Comparison of ENCODE assay signal across 10 cellular contexts in the genomic region with DNA sequence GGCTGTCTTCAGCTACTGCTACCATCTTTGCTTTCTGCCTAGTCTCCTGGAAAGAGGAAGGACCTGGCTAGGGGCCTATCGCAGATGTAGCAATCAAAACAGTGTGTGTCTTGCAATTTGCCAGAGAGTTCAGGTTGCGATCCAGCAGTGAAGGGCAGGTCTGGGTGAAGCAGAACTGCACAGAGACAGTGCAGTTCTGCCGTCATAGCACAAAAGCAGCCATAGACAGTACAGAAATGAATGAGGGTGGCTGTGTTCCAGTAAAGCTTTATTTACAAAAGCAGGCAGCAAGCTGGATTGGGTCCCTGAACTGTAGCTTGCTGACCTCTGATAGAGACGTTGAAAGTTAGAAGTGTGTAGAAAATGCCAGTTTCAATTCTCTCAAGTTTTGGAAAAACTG.
DNase-seq lines count a peak whose midpoint lies in the region; ATAC-seq lines count a peak whose summit lies in the region.
"Had no signal": no experiment of that assay in that cellular context is flagged by ENCODE, and none has a peak within 500 bp of the region (broad histone marks: within the 10 kb centered on the region; RNA-seq: fewer than 3 reads in every experiment).

No MANE protein-coding gene starts in this region.

- H3K27me3 Mint-ChIP-seq in naive thymus-derived CD4-positive, alpha-beta T cell: peaks cover 0 to 14% (median 7%) of the 10 kb centered on the region in 5 donors

- no peaks in the 10 kb centered on the region for H3K4me1 ChIP-seq in naive thymus-derived CD4-positive, alpha-beta T cell (ENCODE audit: control insufficient read depth in 2 of 2, insufficient read depth in 2 of 2, low read length in 2 of 2)

- no peaks in the 10 kb centered on the region for H3K27me3 ChIP-seq in naive thymus-derived CD4-positive, alpha-beta T cell (ENCODE audit: control insufficient read depth in 2 of 2, insufficient read depth in 2 of 2, low read length in 2 of 2)

- no peak overlapping the region for H3K4me3 ChIP-seq in naive thymus-derived CD4-positive, alpha-beta T cell (ENCODE audit: low read length)

- peak; percentile 20 for DNase-seq in SIG-M5 treated with dmso at 0.1 percent for 504 hours (lab: John Stamatoyannopoulos, UW; ENCODE audit: unreplicated experiment)
- no peak for DNase-seq in SIG-M5 (lab: John Stamatoyannopoulos, UW)
- peak; percentile 55 for DNase-seq in fibroblast of gingiva (ENCODE audit: low read depth)
- no peak for DNase-seq in naive thymus-derived CD4-positive, alpha-beta T cell
- DNase-seq in activated naive CD4-positive, alpha-beta T cell treated with anti-CD3 and anti-CD28 coated beads, Interleukin-2, amount 50 U/mL, for 72 hours (ENCODE audit: low spot score in 2 of 2): no peak
- no peak for DNase-seq in NCI-H2081 (lab: John Stamatoyannopoulos, UW)
- DNase-seq: glutamatergic neuron, MM.1S had no signal

- no peaks in the 10 kb centered on the region for H3K9me3 ChIP-seq in naive thymus-derived CD4-positive, alpha-beta T cell (ENCODE audit: control insufficient read depth in 2 of 3, low read length in 3 of 3)

- H3K36me3 ChIP-seq in naive thymus-derived CD4-positive, alpha-beta T cell (ENCODE audit: control insufficient read depth in 2 of 3, insufficient read depth in 3 of 3, low read length in 3 of 3): no peaks in the 10 kb centered on the region

- H3K9me3 Mint-ChIP-seq in naive thymus-derived CD4-positive, alpha-beta T cell: no peaks in the 10 kb centered on the region
- H3K9me3 Mint-ChIP-seq in activated naive CD4-positive, alpha-beta T cell treated with anti-CD3 and anti-CD28 coated beads, Interleukin-2, amount 50 U/mL, for 72 hours: no peaks in the 10 kb centered on the region

- ATAC-seq in naive thymus-derived CD4-positive, alpha-beta T cell: peak; percentile 52
- ATAC-seq in activated CD4-positive, CD25-positive, alpha-beta regulatory T cell treated with anti-CD3 and anti-CD28 coated beads, Interleukin-2, amount 50 U/mL, for 24 hours: no peak
- ATAC-seq in activated naive CD4-positive, alpha-beta T cell treated with anti-CD3 and anti-CD28 coated beads, Interleukin-2, amount 50 U/mL, for 72 hours: no peak
- no peak for ATAC-seq in HG03196 (IDR thresholded peaks at IDR 0.05; ENCODE audit: unreplicated experiment)

- CTCF ChIA-PET in naive thymus-derived CD4-positive, alpha-beta T cell (lab: Charles Lee): no interaction called here

- no peak overlapping the region for H3K27ac ChIP-seq in naive thymus-derived CD4-positive, alpha-beta T cell (ENCODE audit: low read depth, low read length)

- POLR2A ChIA-PET in naive thymus-derived CD4-positive, alpha-beta T cell (lab: Charles Lee): no interaction called here

- intact Hi-C loops in naive thymus-derived CD4-positive, alpha-beta T cell (cut with micrococcal nuclease): no loop called here

- no peak overlapping the region for H3K4me3 Mint-ChIP-seq in naive thymus-derived CD4-positive, alpha-beta T cell

- no peaks in the 10 kb centered on the region for H3K36me3 Mint-ChIP-seq in naive thymus-derived CD4-positive, alpha-beta T cell
- H3K36me3 Mint-ChIP-seq in activated naive CD4-positive, alpha-beta T cell treated with anti-CD3 and anti-CD28 coated beads, Interleukin-2, amount 50 U/mL, for 72 hours: no peaks in the 10 kb centered on the region

- peaks cover 0 to 3% (median 0%) of the 10 kb centered on the region in 7 donors for H3K4me1 Mint-ChIP-seq in naive thymus-derived CD4-positive, alpha-beta T cell

- H3K27ac Mint-ChIP-seq in naive thymus-derived CD4-positive, alpha-beta T cell: no peak overlapping the region
- H3K27ac Mint-ChIP-seq in activated naive CD4-positive, alpha-beta T cell treated with anti-CD3 and anti-CD28 coated beads, Interleukin-2, amount 50 U/mL, for 72 hours: no peak overlapping the region

Comparison
In these comparisons a context has a peak if more than half of its experiments do, and no peak if none do; other contexts are left out.
1. DNase-seq: peak in SIG-M5 treated with dmso at 0.1 percent for 504 hours (single experiment) and fibroblast of gingiva (single experiment); none in SIG-M5 (single experiment), naive thymus-derived CD4-positive, alpha-beta T cell (0 of 9), activated naive CD4-positive, alpha-beta T cell treated with anti-CD3 and anti-CD28 coated beads, Interleukin-2, amount 50 U/mL, for 72 hours (0 of 2) and NCI-H2081 (0 of 2).